Comparison of ENCODE assay signal across 1 cellular context in the genomic region with DNA sequence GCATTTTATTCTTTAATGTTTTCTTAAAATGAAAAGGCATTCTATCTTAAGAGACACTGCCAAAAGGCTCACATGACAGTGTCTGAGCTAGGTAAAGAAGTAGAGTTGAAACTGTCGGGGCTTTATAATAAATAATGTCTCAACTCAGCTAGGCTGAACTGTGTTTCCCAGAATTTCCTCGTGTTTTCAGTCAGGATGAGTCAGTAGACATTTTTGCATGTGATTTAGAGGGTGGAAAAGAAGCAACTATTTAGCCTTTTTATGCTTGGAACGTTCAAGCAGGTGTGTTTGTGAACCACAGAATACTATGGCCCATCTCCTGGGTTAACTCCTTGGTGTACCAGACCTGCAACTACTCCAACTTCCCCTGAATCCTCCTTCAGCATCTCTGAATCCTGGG.
TF ChIP-seq lines count a peak whose summit lies in the region.

No MANE protein-coding gene starts in this region.

TF ChIP-seq in GM12891, 5 proteins besides CTCF, POLR2A, EP300 and RAD21:
- TF ChIP-seq POU2F2 (IDR thresholded peaks at IDR 0.05; ENCODE audit: low read depth, low read length): no peak
- TF ChIP-seq PAX5 (IDR thresholded peaks at IDR 0.05; ENCODE audit: insufficient read depth, low read length, severe bottlenecking): no peak
- no peak for TF ChIP-seq POLR2AphosphoS5 (IDR thresholded peaks at IDR 0.05; ENCODE audit: low read depth, low read length)
